In the genomic region with DNA sequence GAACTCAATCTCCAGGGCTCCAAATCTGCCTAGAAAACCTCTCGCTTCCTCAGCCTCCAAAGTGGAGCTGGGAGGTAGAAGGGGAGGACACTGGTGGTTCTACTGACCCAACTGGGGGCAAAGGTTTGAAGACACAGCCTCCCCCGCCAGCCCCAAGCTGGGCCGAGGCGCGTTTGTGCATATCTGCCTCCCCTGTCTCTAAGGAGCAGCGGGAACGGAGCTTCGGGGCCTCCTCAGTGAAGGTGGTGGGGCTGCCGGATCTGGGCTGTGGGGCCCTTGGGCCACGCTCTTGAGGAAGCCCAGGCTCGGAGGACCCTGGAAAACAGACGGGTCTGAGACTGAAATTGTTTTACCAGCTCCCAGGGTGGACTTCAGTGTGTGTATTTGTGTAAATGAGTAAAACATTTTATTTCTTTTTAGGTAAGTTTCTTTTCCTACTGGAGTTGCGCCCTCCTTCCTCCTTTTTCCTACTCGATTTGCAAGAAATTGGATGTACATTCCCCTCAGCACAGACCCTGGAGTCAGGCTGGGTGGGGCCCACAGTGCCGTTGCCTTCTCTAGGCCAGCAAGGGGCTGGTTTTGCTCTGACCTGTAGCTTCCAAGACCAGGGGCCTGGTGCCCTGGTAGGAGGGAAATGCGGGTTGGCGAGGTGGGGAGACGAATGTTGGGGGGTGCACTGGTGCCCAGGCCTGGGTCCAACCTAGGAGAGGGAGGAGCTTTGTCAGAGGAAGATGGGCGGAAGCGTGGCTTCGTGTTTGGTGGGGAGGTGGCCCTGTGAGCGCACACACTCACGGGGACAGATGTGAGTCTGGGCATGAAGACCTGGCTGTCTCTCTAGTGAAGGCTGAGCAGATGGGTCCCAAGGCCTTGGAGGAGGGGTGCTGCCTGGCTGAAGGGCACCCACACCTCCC, we compare ENCODE assay signal across 19 cellular contexts. TPM values are rescaled to one million over a fixed set of nuclear protein-coding genes. Genes with fewer than 3 reads are reported as not detected.
DNase-seq lines count a peak whose midpoint lies in the region; ATAC-seq and TF ChIP-seq lines count a peak whose summit lies in the region.
"Had no signal": no experiment of that assay in that cellular context is flagged by ENCODE, and none has a peak within 500 bp of the region (broad histone marks: within the 10 kb centered on the region; RNA-seq: fewer than 3 reads in every experiment).

No MANE protein-coding gene starts in this region.

- H3K4me1 ChIP-seq in HEK293 (ENCODE audit: control insufficient read depth, insufficient read depth, low read length), result no peaks in the 10 kb centered on the region
- no peaks in the 10 kb centered on the region for H3K4me1 ChIP-seq in neuronal stem cell (ENCODE audit: control insufficient read depth in 2 of 2, insufficient read depth in 1 of 2, low read depth in 1 of 2, low read length in 2 of 2)
- H3K4me1 ChIP-seq: neural progenitor cell had no signal

- H3K4me3 ChIP-seq in HEK293 (ENCODE audit: low read depth, low read length) (no peak overlapping the region), dorsolateral prefrontal cortex (no peak overlapping the region), neuronal stem cell (ENCODE audit: low read length in 2 of 2) (no peak overlapping the region)
- H3K4me3 ChIP-seq: neural progenitor cell had no signal

- H4K91ac ChIP-seq in neuronal stem cell (ENCODE audit: low read depth, low read length, poor library complexity), result peak overlapping the region; percentile 15

- H3K4me2 ChIP-seq in neuronal stem cell (ENCODE audit: insufficient read depth, low read length, poor library complexity, severe bottlenecking), result no peak overlapping the region
- H3K4me2 ChIP-seq: neural progenitor cell, SK-N-SH had no signal

- no peak overlapping the region for H4K8ac ChIP-seq in neuronal stem cell (ENCODE audit: low read depth, low read length)

- no peak overlapping the region for H3K9ac ChIP-seq in neuronal stem cell (ENCODE audit: low read depth, low read length, poor library complexity)
- H3K9ac ChIP-seq: neural progenitor cell, SK-N-SH had no signal

- peak overlapping the region; percentile 48 for H2BK5ac ChIP-seq in neuronal stem cell (ENCODE audit: low read length)

- POLR2A ChIA-PET in HEK293 (lab: Yijun Ruan, JAX), result no interaction called here

- no peak for TF ChIP-seq CTCF in HEK293 (tag by site-specific recombination; IDR thresholded peaks at IDR 0.05)
- TF ChIP-seq CTCF in dorsolateral prefrontal cortex (IDR thresholded peaks at IDR 0.05 in 54 of 56, conservative IDR thresholded peaks at IDR 0.05 in 2 of 56; ENCODE audit: low read depth in 1 of 56, partially characterized antibody in 56 of 56), result no peak

- H3K18ac ChIP-seq in neuronal stem cell (ENCODE audit: low read length), result peak overlapping the region; percentile 58

- WGBS in neuronal stem cell (ENCODE audit: extremely low coverage in 2 of 2, insufficient read length in 2 of 2, insufficient replicate concordance in 1 of 2), 2 donors, result no CpG with 5 or more reads among the region's 23 CpGs

- peak overlapping the region; percentile 26 for H3K23ac ChIP-seq in neuronal stem cell (ENCODE audit: low read depth, low read length, poor library complexity)

- no peak overlapping the region for H3K14ac ChIP-seq in neuronal stem cell (ENCODE audit: low read length)

- peak overlapping the region; percentile 80 for H3K4ac ChIP-seq in neuronal stem cell (ENCODE audit: low read length)

- H3K36me3 ChIP-seq in HEK293 (ENCODE audit: control insufficient read depth in 2 of 2, insufficient read depth in 1 of 2, low read length in 2 of 2) (no peaks in the 10 kb centered on the region), neuronal stem cell (replicated peaks in 1 of 2; ENCODE audit: control insufficient read depth in 2 of 2, insufficient read depth in 2 of 2, low read length in 2 of 2) (no peaks in the 10 kb centered on the region)
- H3K36me3 ChIP-seq: neural progenitor cell had no signal

- ATAC-seq in GM19463 (IDR thresholded peaks at IDR 0.05; ENCODE audit: unreplicated experiment), result no peak
- ATAC-seq: activated T-cell treated with anti-CD3 and anti-CD28 coated beads, Interleukin-2, amount 50 U/mL, for 72 hours; right cardiac atrium had no signal

- no peak overlapping the region for H2BK120ac ChIP-seq in neuronal stem cell (ENCODE audit: low read depth, low read length)

- intact Hi-C loops in dorsolateral prefrontal cortex (cut with DNase I), result loop anchor here (5.0 to 10.0 kb wide), 8 partner anchors 102 to 705 kb away; a partner anchor contains a TSS

- H3K79me1 ChIP-seq in neuronal stem cell (ENCODE audit: low read depth, low read length), result no peaks in the 10 kb centered on the region

- no peak overlapping the region for H2AFZ ChIP-seq in neuronal stem cell (ENCODE audit: low read length)
- H2AFZ ChIP-seq: neural progenitor cell had no signal

- H3K27me3 ChIP-seq in dorsolateral prefrontal cortex, result no peaks in the 10 kb centered on the region
- H3K27me3 ChIP-seq in neuronal stem cell (ENCODE audit: control insufficient read depth in 3 of 3, insufficient read depth in 3 of 3, low read depth in 1 of 3, low read length in 3 of 3), result peaks cover 0 to 48% (median 5%) of the 10 kb centered on the region in 3 experiments

- H3K27ac ChIP-seq in HEK293 (ENCODE audit: extremely low read depth, low read depth, low read length) (no peak overlapping the region), dorsolateral prefrontal cortex (peak overlapping the region in 1 of 59 donors; percentile 60), neuronal stem cell (replicated peaks; ENCODE audit: low read length) (no peak overlapping the region)
- H3K27ac ChIP-seq: HL-60, neural progenitor cell had no signal

- H2BK15ac ChIP-seq in neuronal stem cell (ENCODE audit: low read length), result no peak overlapping the region

- H2BK12ac ChIP-seq in neuronal stem cell (ENCODE audit: low read length), result no peak overlapping the region

- no peaks in the 10 kb centered on the region for H3K9me3 ChIP-seq in HEK293 (ENCODE audit: control insufficient read depth, insufficient read depth, low read depth, low read length)
- H3K9me3 ChIP-seq in neuronal stem cell (replicated peaks in 1 of 2; ENCODE audit: control insufficient read depth in 2 of 2, insufficient read depth in 1 of 2, low read depth in 1 of 2, low read length in 2 of 2), result peaks cover 0 to 2% of the 10 kb centered on the region in 2 donors
- H3K9me3 ChIP-seq: SK-N-SH had no signal

- DNase-seq in AG08396 (ENCODE audit: low spot score) (peak; percentile 2), dorsolateral prefrontal cortex (peak in 7 of 10 donors; percentile 3 to 29 (median 26)), neuronal stem cell (ENCODE audit: low spot score) (no peak), HK-2 (ENCODE audit: unreplicated experiment) (no peak), NCI-H1436 (lab: John Stamatoyannopoulos, UW) (no peak), RKO (ENCODE audit: low spot score) (no peak)
- DNase-seq: activated CD4-positive, alpha-beta T cell treated with anti-CD3 and anti-CD28 coated beads for 4 hours; activated naive CD8-positive, alpha-beta T cell treated with anti-CD3 and anti-CD28 coated beads, Interleukin-2, amount 10 ng/mL, durations not matched to agents 7 days and 5 days; activated T-cell treated with anti-CD3 and anti-CD28 coated beads, Interleukin-2, amount 50 U/mL, for 72 hours; NCI-H2029 treated with DMSO at 0.1 percent for 48 hours; NCI-H526; OCI-M1; right cardiac atrium; T-helper 9 cell had no signal

- CTCF ChIA-PET in HEK293 (lab: Yijun Ruan, JAX), result interaction anchor here (0.6 to 1.1 kb wide), 3 partner anchors 142 to 629 kb away, joined by 3 to 6 read pairs (median 3); no protein-coding TSS in a partner anchor

- H2AK5ac ChIP-seq in neuronal stem cell (ENCODE audit: low read depth, low read length), result no peak overlapping the region

TF ChIP-seq in HEK293, 187 proteins besides CTCF, POLR2A, EP300 and RAD21:
- TF ChIP-seq, protein P1, sequence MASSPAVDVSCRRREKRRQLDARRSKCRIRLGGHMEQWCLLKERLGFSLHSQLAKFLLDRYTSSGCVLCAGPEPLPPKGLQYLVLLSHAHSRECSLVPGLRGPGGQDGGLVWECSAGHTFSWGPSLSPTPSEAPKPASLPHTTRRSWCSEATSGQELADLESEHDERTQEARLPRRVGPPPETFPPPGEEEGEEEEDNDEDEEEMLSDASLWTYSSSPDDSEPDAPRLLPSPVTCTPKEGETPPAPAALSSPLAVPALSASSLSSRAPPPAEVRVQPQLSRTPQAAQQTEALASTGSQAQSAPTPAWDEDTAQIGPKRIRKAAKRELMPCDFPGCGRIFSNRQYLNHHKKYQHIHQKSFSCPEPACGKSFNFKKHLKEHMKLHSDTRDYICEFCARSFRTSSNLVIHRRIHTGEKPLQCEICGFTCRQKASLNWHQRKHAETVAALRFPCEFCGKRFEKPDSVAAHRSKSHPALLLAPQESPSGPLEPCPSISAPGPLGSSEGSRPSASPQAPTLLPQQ (tag by site-specific recombination; IDR thresholded peaks at IDR 0.05), result peak; percentile 52; the same call in 1 of the 2 replicates
- no peak for TF ChIP-seq ZNF24 (tag by site-specific recombination; IDR thresholded peaks at IDR 0.05)
- no peak for TF ChIP-seq ZNF433 (tag by site-specific recombination; IDR thresholded peaks at IDR 0.05; ENCODE audit: low read depth)
- TF ChIP-seq ZFP69B (tag by site-specific recombination; IDR thresholded peaks at IDR 0.05), result peak; percentile 45; the same call in 1 of the 2 replicates
- TF ChIP-seq ZNF23 (tag by site-specific recombination; IDR thresholded peaks at IDR 0.05; ENCODE audit: borderline replicate concordance), result no peak

RNA-seq across cellular contexts. Expression of a gene that starts 50.6 kb away (rescaled TPM):
- total RNA-seq in dorsolateral prefrontal cortex, result 1 to 10 TPM in 104 of 120 experiments, under 1 TPM in 16; 0.36 to 8.6 (median 1.7) TPM
- polyA plus RNA-seq in neuronal stem cell (2013, experiment 1 of 2), result 0.73 TPM
- 0.58 TPM for polyA plus RNA-seq in neuronal stem cell (2013, experiment 2 of 2)
- total RNA-seq: activated T-cell treated with anti-CD3 and anti-CD28 coated beads, Interleukin-2, amount 50 U/mL, for 72 hours had no signal
- polyA plus RNA-seq: SK-N-SH had no signal

Comparison
In these comparisons a context has a peak if more than half of its experiments do, and no peak if none do; other contexts are left out.
1. DNase-seq: peak in AG08396 (single experiment) and dorsolateral prefrontal cortex (7 of 10); none in neuronal stem cell (single experiment), HK-2 (single experiment), NCI-H1436 (single experiment) and RKO (single experiment).